21 cellular contexts compared by ENCODE assay signal in the genomic region with DNA sequence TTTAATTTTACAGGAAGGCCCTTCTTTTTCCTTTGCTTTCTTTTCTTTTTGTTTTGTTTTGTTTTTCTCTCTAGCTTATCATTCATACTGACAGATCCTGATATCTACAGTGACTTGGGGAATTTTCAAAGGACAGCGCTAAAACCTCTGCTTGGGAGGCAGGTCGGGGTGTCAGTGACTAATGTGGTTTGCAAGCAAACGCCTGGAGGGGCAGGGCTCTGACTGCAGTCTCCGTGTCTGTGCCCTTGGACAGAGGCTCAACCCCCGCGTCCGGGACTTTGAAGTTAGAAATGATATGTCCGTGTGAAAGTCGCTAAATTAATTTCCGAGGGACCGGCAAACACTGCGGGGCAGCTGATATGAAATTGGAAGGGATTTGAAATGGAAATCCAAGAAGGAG.
DNase-seq lines count a peak whose midpoint lies in the region; ATAC-seq, FAIRE-seq and TF ChIP-seq lines count a peak whose summit lies in the region.
"Had no signal": no experiment of that assay in that cellular context is flagged by ENCODE, and none has a peak within 500 bp of the region (broad histone marks: within the 10 kb centered on the region; RNA-seq: fewer than 3 reads in every experiment).

No MANE protein-coding gene starts in this region.

- H3K27ac ChIP-seq in A549: peak overlapping the region; percentile 38 to 40; a peak in 4 of 6 replicates
- no peak overlapping the region for H3K27ac ChIP-seq in H1 (ENCODE audit: low read depth, low read length)
- H3K27ac ChIP-seq: heart left ventricle, transverse colon had no signal

- H3K4me2 ChIP-seq in A549 (peak overlapping the region; percentile 35; the same call in 2 of the 3 replicates), H1 (ENCODE audit: insufficient read depth in 1 of 2, low read depth in 2 of 2, low read length in 2 of 2) (peak overlapping the region; percentile 28 to 39; a peak in 3 of 4 replicates)

- CTCF ChIA-PET in A549 (lab: Yijun Ruan, JAX) (no interaction called here), H1 (lab: Charles Lee; ENCODE audit: partially characterized antibody) (no interaction called here)

- no peak overlapping the region; a peak in 1 of 7 replicates for H3K9ac ChIP-seq in H1 (replicated peaks in 1 of 4; ENCODE audit: extremely low read depth in 1 of 4, low read depth in 3 of 4, low read length in 3 of 4)

- peaks cover 0 to 2% of the 10 kb centered on the region in 2 experiments for H4K20me1 ChIP-seq in H1 (replicated peaks in 1 of 2; ENCODE audit: control insufficient read depth in 1 of 2, insufficient read depth in 2 of 2, low read length in 2 of 2)

- no peak overlapping the region for H3K4ac ChIP-seq in H1 (replicated peaks; ENCODE audit: insufficient read length, low read depth, low read length)

- H3K18ac ChIP-seq in H1 (ENCODE audit: extremely low read depth, low read length): no peak overlapping the region

- H4K5ac ChIP-seq in H1 (ENCODE audit: insufficient read length, low read depth, low read length): no peak overlapping the region

- H2AK5ac ChIP-seq in H1 (ENCODE audit: low read depth, low read length): no peak overlapping the region

- no peak overlapping the region for H2AFZ ChIP-seq in H1 (ENCODE audit: low read length)

- H3K27me3 ChIP-seq in H1 (replicated peaks in 1 of 4; ENCODE audit: control insufficient read depth in 3 of 4, extremely low read depth in 1 of 4, insufficient read depth in 3 of 4, low read length in 3 of 4): no peaks in the 10 kb centered on the region
- H3K27me3 ChIP-seq: heart left ventricle, transverse colon had no signal

- POLR2A ChIA-PET in A549 (lab: Yijun Ruan, JAX) (no interaction called here), H1 (lab: Charles Lee; ENCODE audit: partially characterized antibody) (no interaction called here)

- peaks cover 30% of the 10 kb centered on the region for H3K4me1 Mint-ChIP-seq in mesothelial cell of epicardium
- H3K4me1 Mint-ChIP-seq: CD14-positive monocyte had no signal

- no peak overlapping the region for H3K23ac ChIP-seq in H1 (ENCODE audit: insufficient read length)

- H4K91ac ChIP-seq in H1 (replicated peaks; ENCODE audit: insufficient read length, low read length): no peak overlapping the region

- no peaks in the 10 kb centered on the region for H3K36me3 ChIP-seq in H1 (ENCODE audit: control insufficient read depth in 2 of 4, insufficient read depth in 4 of 4, low read length in 3 of 4)
- H3K36me3 ChIP-seq: heart left ventricle, transverse colon had no signal

- ATAC-seq in A549 (no peak), HG03097 (IDR thresholded peaks at IDR 0.05; ENCODE audit: low FRiP score, unreplicated experiment) (no peak)
- ATAC-seq: effector memory CD8-positive, alpha-beta T cell; heart left ventricle; stimulated activated naive B cell treated with anti-CD40 and anti-IgM and Interleukin-4, amounts not matched to agents 10 μg/mL and 1 μg/mL and 100 μg/mL, for 72 hours had no signal

- H2BK20ac ChIP-seq in H1 (ENCODE audit: low read length): no peak overlapping the region

- TF ChIP-seq RAD21 in A549 (conservative IDR thresholded peaks at IDR 0.05 in 1 of 2, IDR thresholded peaks at IDR 0.05 in 1 of 2) (no peak), H1 (IDR thresholded peaks at IDR 0.05 in 1 of 2, conservative IDR thresholded peaks at IDR 0.05 in 1 of 2; ENCODE audit: low read depth in 2 of 2, low read length in 2 of 2) (no peak)

- H3K27me3 Mint-ChIP-seq in mesothelial cell of epicardium (ENCODE audit: low read depth): no peaks in the 10 kb centered on the region
- H3K27me3 Mint-ChIP-seq: effector memory CD8-positive, alpha-beta T cell; stimulated activated naive B cell treated with anti-CD40 and anti-IgM and Interleukin-4, amounts not matched to agents 10 μg/mL and 1 μg/mL and 100 μg/mL, for 72 hours had no signal

- no peak overlapping the region for H2BK120ac ChIP-seq in H1 (replicated peaks; ENCODE audit: low read depth, low read length)

- TF ChIP-seq EP300 in A549 (IDR thresholded peaks at IDR 0.05): no peak
- no peak for TF ChIP-seq EP300 in H1 (IDR thresholded peaks at IDR 0.05; ENCODE audit: borderline replicate concordance in 1 of 2, low read depth in 2 of 2, low read length in 2 of 2)

- TF ChIP-seq POLR2A in A549 (IDR thresholded peaks at IDR 0.05; ENCODE audit: low read length) (no peak), H1 (IDR thresholded peaks at IDR 0.05; ENCODE audit: control extremely low read depth in 1 of 2, low read depth in 2 of 2, low read length in 2 of 2) (no peak)

- TF ChIP-seq CTCF in A549 (IDR thresholded peaks at IDR 0.05) (no peak), H1 (IDR thresholded peaks at IDR 0.05; ENCODE audit: control extremely low read depth in 1 of 3, insufficient read depth in 1 of 3, low read depth in 1 of 3, low read length in 3 of 3) (no peak), mesothelial cell of epicardium (IDR thresholded peaks at IDR 0.05; ENCODE audit: unreplicated experiment) (no peak)

- peaks cover 18% of the 10 kb centered on the region for H3K4me1 ChIP-seq in A549
- H3K4me1 ChIP-seq in H1 (replicated peaks in 1 of 4; ENCODE audit: control insufficient read depth in 3 of 4, insufficient read depth in 4 of 4, low read length in 3 of 4): peaks cover 5 to 12% (median 8%) of the 10 kb centered on the region in 4 experiments
- H3K4me1 ChIP-seq: heart left ventricle, transverse colon had no signal

- no peak overlapping the region for H3K14ac ChIP-seq in H1 (ENCODE audit: insufficient read length)

- peaks cover 17% of the 10 kb centered on the region for H3K9me3 ChIP-seq in A549
- peaks cover 11 to 12% of the 10 kb centered on the region in 2 experiments for H3K9me3 ChIP-seq in H1 (ENCODE audit: insufficient read depth in 2 of 2, low read depth in 1 of 2, low read length in 1 of 2)
- H3K9me3 ChIP-seq: transverse colon had no signal

- no peak overlapping the region for H2BK15ac ChIP-seq in H1 (ENCODE audit: low read length)

- WGBS in A549 (ENCODE audit: missing lambda C conversion rate): 55% methylated on average over 12 of the region's 12 CpGs
- WGBS in H1 (ENCODE audit: extremely low coverage in 1 of 2, insufficient coverage in 1 of 2, insufficient read length in 1 of 2, insufficient replicate concordance in 2 of 2, low coverage in 1 of 2, low lambda C conversion rate in 2 of 2, missing lambda C conversion rate in 1 of 2), 2 experiments: 41% methylated on average over 12 of the region's 12 CpGs; no CpG with 5 or more reads in 1 of the 2 experiments

- no peaks in the 10 kb centered on the region for H3K79me2 ChIP-seq in H1 (ENCODE audit: control insufficient read depth in 1 of 2, insufficient read depth in 2 of 2, low read length in 2 of 2)

- peak overlapping the region; percentile 58 for H3K4me3 Mint-ChIP-seq in mesothelial cell of epicardium
- H3K4me3 Mint-ChIP-seq: CD14-positive monocyte; effector memory CD8-positive, alpha-beta T cell; stimulated activated naive B cell treated with anti-CD40 and anti-IgM and Interleukin-4, amounts not matched to agents 10 μg/mL and 1 μg/mL and 100 μg/mL, for 72 hours had no signal

- H3K79me1 ChIP-seq in H1 (ENCODE audit: low read depth, low read length): peaks cover 3% of the 10 kb centered on the region; the same call in 1 of the 2 replicates

- H3K23me2 ChIP-seq in H1 (ENCODE audit: low read depth, low read length): peaks cover 10% of the 10 kb centered on the region; the same call in 1 of the 2 replicates

- H3K4me3 ChIP-seq in A549 (no peak overlapping the region), H1 (ENCODE audit: extremely low read depth in 1 of 4, insufficient read depth in 2 of 4, low read depth in 3 of 4, low read length in 4 of 4) (peak overlapping the region in 1 of 4 experiments; percentile 35; a peak in 1 of 8 replicates)
- H3K4me3 ChIP-seq: heart left ventricle, transverse colon had no signal

- H3K56ac ChIP-seq in H1 (replicated peaks; ENCODE audit: insufficient read length, low read depth, low read length): no peak overlapping the region

- FAIRE-seq in A549 (lab: Jason Lieb, UNC) (no peak), H1 (lab: Jason Lieb, UNC) (no peak)

- peak overlapping the region; percentile 77 for H3K27ac Mint-ChIP-seq in mesothelial cell of epicardium
- H3K27ac Mint-ChIP-seq: effector memory CD8-positive, alpha-beta T cell; stimulated activated naive B cell treated with anti-CD40 and anti-IgM and Interleukin-4, amounts not matched to agents 10 μg/mL and 1 μg/mL and 100 μg/mL, for 72 hours had no signal

- H3K9me3 Mint-ChIP-seq in mesothelial cell of epicardium: peaks cover 9% of the 10 kb centered on the region

- no peak overlapping the region for H4K8ac ChIP-seq in H1 (ENCODE audit: extremely low read depth, insufficient read depth, low read length)

- no peak for DNase-seq in A549 (ENCODE audit: low read depth in 1 of 2, low spot score in 1 of 2)
- peak; percentile 64 for DNase-seq in M059J (ENCODE audit: low read depth)
- peak in 1 of 2 experiments; percentile 49 for DNase-seq in H1 (ENCODE audit: low read depth in 1 of 2, low spot score in 2 of 2)
- peak in 1 of 2 experiments; percentile 54 for DNase-seq in mesothelial cell of epicardium (ENCODE audit: low spot score in 2 of 2, unreplicated experiment in 2 of 2)
- DNase-seq in activated CD4-positive, CD25-positive, alpha-beta regulatory T cell treated with anti-CD3 and anti-CD28 coated beads, Interleukin-2, amount 50 U/mL, for 72 hours: no peak
- DNase-seq in activated CD8-positive, alpha-beta memory T cell treated with anti-CD3 and anti-CD28 coated beads, Interleukin-2, amount 50 U/mL, for 48 hours: no peak
- no peak for DNase-seq in NCI-H1436 treated with DMSO at 0.1 percent for 48 hours (lab: John Stamatoyannopoulos, UW)
- DNase-seq: activated CD4-positive, alpha-beta T cell treated with anti-CD3 and anti-CD28 coated beads for 1 hour; activated effector memory CD4-positive, alpha-beta T cell treated with Interleukin-2 at 50 U/mL for 16 hours; amygdala; DMS 273 treated with DMSO at 0.1 percent for 48 hours; effector memory CD8-positive, alpha-beta T cell; heart left ventricle; NCI-H2029 treated with DMSO at 0.1 percent for 48 hours; NCI-H69; retina; stimulated activated CD4-positive, alpha-beta T cell treated with anti-CD3 and anti-CD28 coated beads, Interleukin-15, amount 100 ng/mL, for 24 hours; stimulated activated naive B cell treated with anti-CD40 and anti-IgM and Interleukin-4, amounts not matched to agents 10 μg/mL and 1 μg/mL and 100 μg/mL, for 72 hours; transverse colon had no signal

- peaks cover 8% of the 10 kb centered on the region for H3K36me3 Mint-ChIP-seq in mesothelial cell of epicardium
- H3K36me3 Mint-ChIP-seq: CD14-positive monocyte had no signal

- no peak overlapping the region; the same call in 1 of the 2 replicates for H2BK12ac ChIP-seq in H1 (ENCODE audit: low read depth, low read length)

- peak overlapping the region; percentile 46; the same call in 1 of the 2 replicates for H2BK5ac ChIP-seq in H1 (ENCODE audit: low read depth, low read length)

TF ChIP-seq in A549, 52 proteins besides CTCF, POLR2A, EP300 and RAD21 (continues in another document):
- TF ChIP-seq EHF (CRISPR knock-in tag; IDR thresholded peaks at IDR 0.05) (no peak), NFE2L2 (conservative IDR thresholded peaks at IDR 0.05; ENCODE audit: low read length) (no peak), RARB (CRISPR knock-in tag; IDR thresholded peaks at IDR 0.05) (no peak)

TF ChIP-seq in H1, 55 proteins besides CTCF, POLR2A, EP300 and RAD21:
- TF ChIP-seq CHD2 (IDR thresholded peaks at IDR 0.05; ENCODE audit: low read length) (no peak), ASH2L (IDR thresholded peaks at IDR 0.05; ENCODE audit: low read length) (peak; percentile 26)
